Comparison of ENCODE assay signal across 31 cellular contexts in the genomic region with DNA sequence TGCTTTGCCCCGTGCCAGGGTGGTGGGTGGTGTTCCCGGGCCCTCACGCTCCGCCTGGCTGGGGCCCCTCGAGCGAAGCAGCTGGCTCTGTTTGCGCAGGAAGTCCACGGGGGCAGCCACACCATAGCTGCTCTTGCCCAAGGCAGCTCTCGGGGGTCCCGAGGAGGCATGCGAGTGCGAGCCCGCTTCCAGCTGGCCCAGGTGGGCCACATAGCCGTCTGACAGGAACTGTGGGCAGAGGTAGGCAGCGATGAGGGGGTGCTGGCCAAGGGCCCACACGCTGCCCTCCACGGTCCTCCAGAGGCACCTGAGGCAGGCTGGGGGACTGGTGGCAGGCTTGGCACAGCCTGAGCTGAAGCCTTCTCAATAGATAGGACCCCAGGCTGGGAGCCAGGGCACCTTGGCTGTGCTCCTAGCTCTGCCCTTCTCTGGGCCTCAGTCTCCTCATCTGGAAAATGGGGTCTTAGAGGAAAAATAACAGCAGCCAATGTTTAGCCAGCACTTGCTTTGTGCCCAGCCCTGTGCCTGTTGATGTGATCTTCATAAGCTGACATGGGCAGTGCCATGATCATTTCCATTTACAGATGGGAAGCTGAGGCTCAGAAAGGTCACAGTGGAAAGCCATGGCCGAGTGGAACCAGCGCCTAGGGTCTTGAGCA. TPM values are rescaled to one million over a fixed set of nuclear protein-coding genes. Genes with fewer than 3 reads are reported as not detected.
"Had no signal": no experiment of that assay in that cellular context is flagged by ENCODE, and none has a peak within 500 bp of the region (broad histone marks: within the 10 kb centered on the region; RNA-seq: fewer than 3 reads in every experiment).

No MANE protein-coding gene starts in this region.

- H3K27me3 ChIP-seq: colonic mucosa, dorsolateral prefrontal cortex, hepatocyte, left lung, spleen, tibial artery had no signal

- H3K36me3 Mint-ChIP-seq: natural killer cell had no signal

- ATAC-seq: effector memory CD8-positive, alpha-beta T cell; esophagus mucosa; left lung; natural killer cell had no signal

- DNase-seq: activated CD4-positive, alpha-beta T cell treated with anti-CD3 and anti-CD28 coated beads for 4 hours; activated CD4-positive, CD25-positive, alpha-beta regulatory T cell; activated naive CD4-positive, alpha-beta T cell; colonic mucosa; effector memory CD8-positive, alpha-beta T cell; glutamatergic neuron; immature natural killer cell; kidney glomerular epithelial cell; natural killer cell; retina; spleen; stimulated activated CD4-positive, alpha-beta T cell treated with anti-CD3 and anti-CD28 coated beads, Interleukin-4, amount 100 ng/mL, for 4 hours; stimulated activated naive CD8-positive, alpha-beta T cell treated with anti-CD3 and anti-CD28 coated beads, Interleukin-15, amount 100 ng/mL, for 72 hours; tibial artery had no signal

- H3K27me3 Mint-ChIP-seq: activated CD4-positive, alpha-beta memory T cell treated with anti-CD3 and anti-CD28 coated beads for 36 hours; activated naive CD8-positive, alpha-beta T cell treated with anti-CD3 and anti-CD28 coated beads for 36 hours; central memory CD8-positive, alpha-beta T cell; effector memory CD8-positive, alpha-beta T cell; progenitor cell of endocrine pancreas; stimulated activated naive CD8-positive, alpha-beta T cell treated with anti-CD3 and anti-CD28 coated beads, Interleukin-15, amount 100 ng/mL, for 72 hours had no signal

- H3K4me1 Mint-ChIP-seq: mesothelial cell of epicardium had no signal

- H3K9me3 Mint-ChIP-seq: activated CD4-positive, alpha-beta memory T cell treated with anti-CD3 and anti-CD28 coated beads for 36 hours; activated T-helper 1 cell treated with anti-CD3 and anti-CD28 coated beads, Interleukin-12 subunit alpha, Interleukin-12 subunit beta, Interleukin-2, Interleukin-4 antibody, amounts not matched to agents 30 ng/mL and 10 ng/mL and 1 ng/mL, durations not matched to agents 14 hours and 24 hours and 36 hours; central memory CD8-positive, alpha-beta T cell; effector memory CD8-positive, alpha-beta T cell; immature natural killer cell; mesothelial cell of epicardium; natural killer cell; stimulated activated naive CD8-positive, alpha-beta T cell treated with anti-CD3 and anti-CD28 coated beads, Interleukin-15, amount 100 ng/mL, for 72 hours; T-helper 1 cell treated with Interleukin-12 subunit alpha and Interleukin-12 subunit beta and Interleukin-4 antibody, amounts not matched to agents 30 μg/mL and 1 μg/mL, for 36 hours had no signal

- H3K4me3 Mint-ChIP-seq: activated CD4-positive, alpha-beta memory T cell treated with anti-CD3 and anti-CD28 coated beads for 36 hours; activated naive CD8-positive, alpha-beta T cell treated with anti-CD3 and anti-CD28 coated beads for 36 hours; activated T-helper 1 cell treated with anti-CD3 and anti-CD28 coated beads, Interleukin-12 subunit alpha, Interleukin-12 subunit beta, Interleukin-2, Interleukin-4 antibody, amounts not matched to agents 30 ng/mL and 10 ng/mL and 1 ng/mL, durations not matched to agents 14 hours and 24 hours and 36 hours; central memory CD8-positive, alpha-beta T cell; effector memory CD8-positive, alpha-beta T cell; immature natural killer cell; mesothelial cell of epicardium; natural killer cell; stimulated activated naive CD8-positive, alpha-beta T cell treated with anti-CD3 and anti-CD28 coated beads, Interleukin-15, amount 100 ng/mL, for 72 hours; T-helper 1 cell treated with Interleukin-12 subunit alpha and Interleukin-12 subunit beta and Interleukin-4 antibody, amounts not matched to agents 30 μg/mL and 1 μg/mL, for 36 hours had no signal

- H3K4me3 ChIP-seq: colonic mucosa, dorsolateral prefrontal cortex, hepatocyte, left lung, spleen, tibial artery had no signal

- H3K27ac ChIP-seq: colonic mucosa, hepatocyte, left lung, spleen, tibial artery had no signal

- H3K27ac Mint-ChIP-seq: activated CD4-positive, alpha-beta memory T cell treated with anti-CD3 and anti-CD28 coated beads for 36 hours; activated naive CD8-positive, alpha-beta T cell treated with anti-CD3 and anti-CD28 coated beads for 36 hours; activated T-helper 1 cell treated with anti-CD3 and anti-CD28 coated beads, Interleukin-12 subunit alpha, Interleukin-12 subunit beta, Interleukin-2, Interleukin-4 antibody, amounts not matched to agents 30 ng/mL and 10 ng/mL and 1 ng/mL, durations not matched to agents 14 hours and 24 hours and 36 hours; immature natural killer cell; mesothelial cell of epicardium; natural killer cell; progenitor cell of endocrine pancreas; T-helper 1 cell treated with Interleukin-12 subunit alpha and Interleukin-12 subunit beta and Interleukin-4 antibody, amounts not matched to agents 30 μg/mL and 1 μg/mL, for 36 hours had no signal

- H3K4me1 ChIP-seq: colonic mucosa, left lung, tibial artery had no signal

- H3K9me3 ChIP-seq: colonic mucosa, left lung, spleen, tibial artery had no signal

RNA-seq across cellular contexts. Expression of a gene that starts 31.0 kb away (rescaled TPM):
- total RNA-seq: activated CD4-positive, alpha-beta memory T cell treated with anti-CD3 and anti-CD28 coated beads for 36 hours; activated naive CD8-positive, alpha-beta T cell treated with anti-CD3 and anti-CD28 coated beads for 36 hours; activated T-helper 1 cell treated with anti-CD3 and anti-CD28 coated beads, Interleukin-12 subunit alpha, Interleukin-12 subunit beta, Interleukin-2, Interleukin-4 antibody, amounts not matched to agents 30 ng/mL and 10 ng/mL and 1 ng/mL, durations not matched to agents 14 hours and 24 hours and 36 hours; astrocyte; colonic mucosa; dorsolateral prefrontal cortex; endothelial cell of umbilical vein; esophagus mucosa; frontal cortex; hepatocyte; left lung; lung microvascular endothelial cell; mesothelial cell of epicardium; natural killer cell; osteocyte; progenitor cell of endocrine pancreas; spleen; urinary bladder had no signal
- polyA plus RNA-seq: endothelial cell of umbilical vein, hepatocyte, immature natural killer cell, spleen, urinary bladder had no signal
